In the genomic region with DNA sequence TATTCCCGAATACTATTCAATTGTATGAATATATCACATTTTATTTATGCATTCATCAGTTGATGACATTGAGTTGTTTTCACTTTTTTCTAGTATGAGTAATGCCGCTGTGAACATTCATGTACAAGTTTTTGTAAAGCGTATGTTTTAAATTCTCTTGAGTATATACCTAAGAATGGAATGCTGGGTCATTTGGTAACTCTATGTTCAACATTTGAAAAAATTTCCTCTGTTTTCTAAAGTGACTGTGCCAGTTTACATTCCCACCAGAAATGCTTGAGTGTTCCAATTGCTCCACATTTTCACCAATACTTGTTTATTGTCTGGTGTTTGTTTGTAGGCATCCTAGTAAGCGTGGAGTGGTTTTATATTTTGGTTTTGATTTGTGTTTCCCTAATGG, we compare ENCODE assay signal across 17 cellular contexts.
DNase-seq lines count a peak whose midpoint lies in the region; ATAC-seq, FAIRE-seq and TF ChIP-seq lines count a peak whose summit lies in the region.
"Had no signal": no experiment of that assay in that cellular context is flagged by ENCODE, and none has a peak within 500 bp of the region (broad histone marks: within the 10 kb centered on the region; RNA-seq: fewer than 3 reads in every experiment).

No MANE protein-coding gene starts in this region.

- H4K20me1 ChIP-seq in GM23248 (ENCODE audit: insufficient read depth) (no peaks in the 10 kb centered on the region), keratinocyte (ENCODE audit: control insufficient read depth, extremely low read depth, insufficient read depth, low read length) (no peaks in the 10 kb centered on the region)

- H3K79me2 ChIP-seq in GM23248 (ENCODE audit: insufficient read depth), result no peaks in the 10 kb centered on the region
- no peaks in the 10 kb centered on the region for H3K79me2 ChIP-seq in keratinocyte (ENCODE audit: control insufficient read depth, insufficient read depth, low read length)

- no peak for FAIRE-seq in keratinocyte (lab: Jason Lieb, UNC)
- FAIRE-seq: D721Med, H1 had no signal

- dilution Hi-C loops in keratinocyte (cut with MboI; ENCODE audit: extremely low pct_ligation_motif_present, low sequenced_read_pairs), result no loop called here

- in situ Hi-C loops in GM23248 (cut with MboI), result no loop called here

- H3K4me2 ChIP-seq in GM23248 (ENCODE audit: unreplicated experiment) (no peak overlapping the region), keratinocyte (ENCODE audit: control insufficient read depth, extremely low read depth, insufficient read depth, low read depth, low read length) (no peak overlapping the region)

- DNase-seq in GM23248 (peak; percentile 12), SK-N-MC (ENCODE audit: low read depth, low spot score) (no peak), epithelial cell of prostate (ENCODE audit: low read depth, low spot score) (no peak), keratinocyte (ENCODE audit: low read depth, low spot score) (no peak), NCI-H2107 (lab: John Stamatoyannopoulos, UW) (no peak), NCI-H187 treated with DMSO at 0.1 percent for 48 hours (lab: John Stamatoyannopoulos, UW) (no peak)
- no peak for DNase-seq in stimulated activated naive B cell treated with anti-CD40 and anti-IgM and Interleukin-4, amounts not matched to agents 10 μg/mL and 1 μg/mL and 100 μg/mL, for 72 hours
- DNase-seq: ACHN; BE2C; C1 segment of cervical spinal cord; Caco-2; CD4-positive, CD25-positive, alpha-beta regulatory T cell; DMS79; GDM1; H9 had no signal

- peaks cover 0 to 2% of the 10 kb centered on the region in 2 donors for H3K9me3 Mint-ChIP-seq in stimulated activated naive B cell treated with anti-CD40 and anti-IgM and Interleukin-4, amounts not matched to agents 10 μg/mL and 1 μg/mL and 100 μg/mL, for 72 hours
- H3K9me3 Mint-ChIP-seq: H9 had no signal

- H3K36me3 Mint-ChIP-seq in stimulated activated naive B cell treated with anti-CD40 and anti-IgM and Interleukin-4, amounts not matched to agents 10 μg/mL and 1 μg/mL and 100 μg/mL, for 72 hours, result no peaks in the 10 kb centered on the region
- H3K36me3 Mint-ChIP-seq: CD4-positive, CD25-positive, alpha-beta regulatory T cell had no signal

- no peaks in the 10 kb centered on the region for H3F3A ChIP-seq in GM23248 (ENCODE audit: insufficient read depth)

- H3K9ac ChIP-seq in GM23248, result no peak overlapping the region
- no peak overlapping the region for H3K9ac ChIP-seq in SK-N-MC (ENCODE audit: insufficient read length)
- H3K9ac ChIP-seq in keratinocyte (ENCODE audit: control insufficient read depth, extremely low read depth, insufficient read depth, low read length), result no peak overlapping the region

- H3K9me3 ChIP-seq in GM23248 (ENCODE audit: low read depth) (no peaks in the 10 kb centered on the region), SK-N-MC (ENCODE audit: low read depth, low read length) (no peaks in the 10 kb centered on the region), keratinocyte (ENCODE audit: control insufficient read depth, low read depth, low read length) (no peaks in the 10 kb centered on the region)
- H3K9me3 ChIP-seq: BE2C, Caco-2 had no signal

- no peak overlapping the region for H3K4me3 Mint-ChIP-seq in stimulated activated naive B cell treated with anti-CD40 and anti-IgM and Interleukin-4, amounts not matched to agents 10 μg/mL and 1 μg/mL and 100 μg/mL, for 72 hours
- H3K4me3 Mint-ChIP-seq: CD4-positive, CD25-positive, alpha-beta regulatory T cell; H9 had no signal

- H3K36me3 ChIP-seq in GM23248 (ENCODE audit: low read depth) (no peaks in the 10 kb centered on the region), SK-N-MC (ENCODE audit: insufficient read depth, low read length) (no peaks in the 10 kb centered on the region), keratinocyte (ENCODE audit: control insufficient read depth in 2 of 2, extremely low read depth in 1 of 2, insufficient read depth in 2 of 2, low read length in 2 of 2) (no peaks in the 10 kb centered on the region)
- H3K36me3 ChIP-seq: BE2C had no signal

- 50 to 59% methylated on average over 4 of the region's 4 CpGs for WGBS in GM23248 (ENCODE audit: low coverage in 1 of 2, low lambda C conversion rate in 2 of 2, missing lambda C conversion rate in 2 of 2), 2 experiments

- no peak for TF ChIP-seq CTCF in keratinocyte (optimal IDR thresholded peaks at IDR 0.05 in 1 of 3, IDR thresholded peaks at IDR 0.05 in 1 of 3, conservative IDR thresholded peaks at IDR 0.05 in 1 of 3; ENCODE audit: extremely low read depth in 1 of 3, insufficient read depth in 2 of 3, low read length in 3 of 3)

- H3K4me3 ChIP-seq in GM23248 (no peak overlapping the region), SK-N-MC (no peak overlapping the region), keratinocyte (ENCODE audit: control insufficient read depth in 2 of 3, extremely low read depth in 1 of 3, insufficient read depth in 2 of 3, low read depth in 1 of 3, low read length in 3 of 3) (no peak overlapping the region)

- no peaks in the 10 kb centered on the region for H3K9me1 ChIP-seq in keratinocyte (ENCODE audit: control insufficient read depth, extremely low read depth, insufficient read depth, low read length)

- H2AFZ ChIP-seq in GM23248, result no peak overlapping the region
- H2AFZ ChIP-seq in keratinocyte (ENCODE audit: control insufficient read depth, low read length), result peak overlapping the region; percentile 13

- H3K27ac ChIP-seq in GM23248 (peak overlapping the region; percentile 61), SK-N-MC (peak overlapping the region; percentile 92; the same call in 1 of the 2 replicates), epithelial cell of prostate (peak overlapping the region; percentile 100), keratinocyte (ENCODE audit: control insufficient read depth, insufficient read depth, low read length) (peak overlapping the region; percentile 99)

- H3K27me3 Mint-ChIP-seq in stimulated activated naive B cell treated with anti-CD40 and anti-IgM and Interleukin-4, amounts not matched to agents 10 μg/mL and 1 μg/mL and 100 μg/mL, for 72 hours, result no peaks in the 10 kb centered on the region
- H3K27me3 Mint-ChIP-seq: CD4-positive, CD25-positive, alpha-beta regulatory T cell had no signal

- H3K4me1 Mint-ChIP-seq in stimulated activated naive B cell treated with anti-CD40 and anti-IgM and Interleukin-4, amounts not matched to agents 10 μg/mL and 1 μg/mL and 100 μg/mL, for 72 hours, result no peaks in the 10 kb centered on the region
- H3K4me1 Mint-ChIP-seq: CD4-positive, CD25-positive, alpha-beta regulatory T cell; H9 had no signal

- ATAC-seq in stimulated activated naive B cell treated with anti-CD40 and anti-IgM and Interleukin-4, amounts not matched to agents 10 μg/mL and 1 μg/mL and 100 μg/mL, for 72 hours (replicated peaks), result no peak

- no peak overlapping the region for H3K27ac Mint-ChIP-seq in stimulated activated naive B cell treated with anti-CD40 and anti-IgM and Interleukin-4, amounts not matched to agents 10 μg/mL and 1 μg/mL and 100 μg/mL, for 72 hours
- H3K27ac Mint-ChIP-seq: CD4-positive, CD25-positive, alpha-beta regulatory T cell had no signal

- H3K4me1 ChIP-seq in GM23248 (ENCODE audit: insufficient read depth), result peaks cover 11% of the 10 kb centered on the region
- H3K4me1 ChIP-seq in keratinocyte (ENCODE audit: control insufficient read depth, extremely low read depth, insufficient read depth, low read length), result peaks cover 34% of the 10 kb centered on the region
- H3K4me1 ChIP-seq: BE2C, Caco-2 had no signal

- H3K27me3 ChIP-seq in GM23248 (replicated peaks; ENCODE audit: insufficient read depth), result no peaks in the 10 kb centered on the region
- H3K27me3 ChIP-seq in keratinocyte (ENCODE audit: control insufficient read depth, extremely low read depth, insufficient read depth, low read length), result no peaks in the 10 kb centered on the region
- H3K27me3 ChIP-seq: BE2C had no signal

- no peaks in the 10 kb centered on the region for H3K9me2 ChIP-seq in GM23248 (ENCODE audit: insufficient read depth)
